34 cellular contexts compared by ENCODE assay signal in the genomic region with DNA sequence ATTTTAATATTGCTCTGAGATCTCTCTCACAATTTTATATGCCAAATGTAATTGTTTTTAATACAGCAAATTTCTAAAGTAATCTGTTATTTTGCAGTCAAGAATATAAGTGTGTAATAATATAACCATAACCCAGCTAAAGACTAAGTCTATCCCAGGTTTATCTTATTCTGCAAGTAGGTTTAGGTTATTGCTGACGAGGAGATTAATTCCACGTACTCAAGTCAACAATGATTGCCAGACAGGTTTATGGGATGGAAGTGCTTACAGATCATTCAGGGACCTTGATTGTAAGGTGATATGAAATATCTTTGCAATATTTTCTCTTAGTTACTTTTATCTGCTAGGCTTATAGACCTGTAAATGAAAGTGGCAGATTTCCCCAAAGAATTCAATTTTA.
"Had no signal": no experiment of that assay in that cellular context is flagged by ENCODE, and none has a peak within 500 bp of the region (broad histone marks: within the 10 kb centered on the region; RNA-seq: fewer than 3 reads in every experiment).

No MANE protein-coding gene starts in this region.

- H3K36me3 ChIP-seq: MG63 had no signal

- H3K27me3 ChIP-seq: MG63 had no signal

- H3K9me3 ChIP-seq: MG63 had no signal

- DNase-seq: Karpas-422, Kasumi-1, MG63, MM.1S, NCI-H1048, NCI-H1092, NCI-H1092 treated with DMSO at 0.1 percent for 48 hours, NCI-H1105, NCI-H1105 treated with DMSO at 0.1 percent for 48 hours, NCI-H1417 treated with DMSO at 0.1 percent for 48 hours, NCI-H1436, NCI-H1436 treated with DMSO at 0.1 percent for 48 hours, NCI-H146, NCI-H1694, NCI-H1694 treated with DMSO at 0.1 percent for 48 hours, NCI-H187, NCI-H187 treated with DMSO at 0.1 percent for 48 hours, NCI-H1930, NCI-H2029, NCI-H2029 treated with DMSO at 0.1 percent for 48 hours, NCI-H2081, NCI-H2081 treated with DMSO at 0.1 percent for 48 hours, NCI-H2107, NCI-H2171, NCI-H2171 treated with DMSO at 0.1 percent for 48 hours, NCI-H2227 treated with DMSO at 0.1 percent for 48 hours, NCI-H226, NCI-H345, NCI-H446, NCI-H446 treated with DMSO at 0.1 percent for 48 hours, NCI-H510A, NCI-H510A treated with DMSO at 0.1 percent for 48 hours, NCI-H524, NCI-H524 treated with DMSO at 0.1 percent for 48 hours had no signal

- H3K4me3 ChIP-seq: MG63 had no signal
